ENCODE assay signal across 8 cellular contexts in the genomic region with DNA sequence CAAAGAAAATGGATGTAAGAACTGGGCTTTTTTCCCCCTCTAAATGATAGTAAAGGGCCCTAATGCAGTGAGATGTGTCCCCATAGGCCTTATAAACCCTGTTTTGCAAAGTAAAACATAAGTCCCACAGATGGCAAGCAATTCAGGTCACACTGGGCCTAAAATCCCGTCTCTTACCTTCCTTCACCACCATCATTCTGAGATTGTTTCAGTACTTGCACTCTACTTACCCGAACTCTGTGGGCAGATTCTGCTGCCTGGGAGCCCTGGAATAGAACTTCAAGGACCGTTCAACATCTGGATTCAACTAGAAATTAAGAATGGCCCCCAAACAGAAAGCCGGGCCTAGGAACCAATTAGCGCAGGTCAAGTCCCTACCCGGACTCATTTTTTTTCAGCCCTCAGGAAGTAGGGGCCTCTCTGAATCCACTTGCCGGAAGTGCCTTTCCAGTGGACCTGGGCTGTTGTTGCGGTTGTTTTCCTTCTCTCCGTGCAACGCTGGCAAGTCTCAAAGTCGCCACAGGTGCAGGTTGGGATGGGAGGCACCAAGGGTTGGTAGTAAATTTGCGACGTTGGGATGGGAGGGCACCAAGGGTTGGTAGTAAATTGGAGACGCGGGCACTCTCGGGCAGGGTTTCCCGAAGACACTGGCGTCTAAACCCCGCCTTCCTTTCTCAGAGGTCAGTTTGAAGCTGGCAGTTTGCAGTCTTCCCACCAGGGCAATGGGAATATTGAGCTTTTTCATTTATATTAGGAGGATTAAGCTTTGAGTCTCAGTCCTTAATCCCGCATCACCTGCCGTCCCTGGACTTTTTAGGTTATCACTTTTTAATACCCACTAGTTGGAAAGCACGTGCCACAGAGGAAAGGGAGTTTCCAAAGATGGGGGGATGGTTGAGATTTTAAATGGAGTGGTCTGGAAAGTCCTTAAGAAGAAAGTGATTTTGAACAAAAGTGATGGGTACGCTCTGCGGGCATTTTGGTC. TPM values are rescaled to one million over a fixed set of nuclear protein-coding genes. Genes with fewer than 3 reads are reported as not detected.
DNase-seq lines count a peak whose midpoint lies in the region; ATAC-seq and TF ChIP-seq lines count a peak whose summit lies in the region.

A gene with protein sequence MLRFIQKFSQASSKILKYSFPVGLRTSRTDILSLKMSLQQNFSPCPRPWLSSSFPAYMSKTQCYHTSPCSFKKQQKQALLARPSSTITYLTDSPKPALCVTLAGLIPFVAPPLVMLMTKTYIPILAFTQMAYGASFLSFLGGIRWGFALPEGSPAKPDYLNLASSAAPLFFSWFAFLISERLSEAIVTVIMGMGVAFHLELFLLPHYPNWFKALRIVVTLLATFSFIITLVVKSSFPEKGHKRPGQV (plus strand): TSS at position 429 of the 985 bp plus-strand sequence. CDS start 2,888 bp downstream, outside the sequence.

- no peak for ATAC-seq in naive thymus-derived CD8-positive, alpha-beta T cell
- peak; percentile 30 to 32 for ATAC-seq in stimulated activated naive B cell treated with anti-CD40 and anti-IgM and Interleukin-4, amounts not matched to agents 10 μg/mL and 1 μg/mL and 100 μg/mL, for 72 hours (replicated peaks)
- ATAC-seq in GM18870 (IDR thresholded peaks at IDR 0.05; ENCODE audit: unreplicated experiment) = no peak

- H3K4me1 Mint-ChIP-seq in activated T-helper 1 cell treated with anti-CD3 and anti-CD28 coated beads, Interleukin-12 subunit alpha, Interleukin-12 subunit beta, Interleukin-2, Interleukin-4 antibody, amounts not matched to agents 30 ng/mL and 10 ng/mL and 1 ng/mL, durations not matched to agents 14 hours and 24 hours and 36 hours (ENCODE audit: low read depth) = peaks cover 19% of the 10 kb centered on the region
- H3K4me1 Mint-ChIP-seq in naive thymus-derived CD8-positive, alpha-beta T cell = peaks cover 19 to 59% (median 49%) of the 10 kb centered on the region in 4 donors
- H3K4me1 Mint-ChIP-seq in stimulated activated naive B cell treated with anti-CD40 and anti-IgM and Interleukin-4, amounts not matched to agents 10 μg/mL and 1 μg/mL and 100 μg/mL, for 72 hours = peaks cover 7 to 39% of the 10 kb centered on the region in 2 donors

- peaks cover 16% of the 10 kb centered on the region for H3K36me3 Mint-ChIP-seq in activated T-helper 1 cell treated with anti-CD3 and anti-CD28 coated beads, Interleukin-12 subunit alpha, Interleukin-12 subunit beta, Interleukin-2, Interleukin-4 antibody, amounts not matched to agents 30 ng/mL and 10 ng/mL and 1 ng/mL, durations not matched to agents 14 hours and 24 hours and 36 hours (ENCODE audit: low read depth)
- peaks cover 2 to 17% (median 4%) of the 10 kb centered on the region in 3 donors for H3K36me3 Mint-ChIP-seq in naive thymus-derived CD8-positive, alpha-beta T cell
- peaks cover 21 to 39% of the 10 kb centered on the region in 2 donors for H3K36me3 Mint-ChIP-seq in stimulated activated naive B cell treated with anti-CD40 and anti-IgM and Interleukin-4, amounts not matched to agents 10 μg/mL and 1 μg/mL and 100 μg/mL, for 72 hours

- intact Hi-C loops in activated T-helper 1 cell treated with anti-CD3 and anti-CD28 coated beads, Interleukin-12 subunit alpha, Interleukin-12 subunit beta, Interleukin-2, Interleukin-4 antibody, amounts not matched to agents 30 ng/mL and 10 ng/mL and 1 ng/mL, durations not matched to agents 14 hours and 24 hours and 36 hours (cut with micrococcal nuclease) = loop anchor here (1.0 to 10.0 kb wide), 18 partner anchors 33 to 1056 kb away; a partner anchor contains a TSS

- POLR2A ChIA-PET in naive thymus-derived CD8-positive, alpha-beta T cell (lab: Charles Lee) = interaction anchor here (0.6 to 2.1 kb wide), 7 partner anchors 104 to 1032 kb away, joined by 3 to 23 read pairs (median 4); a partner anchor contains a TSS

- no peaks in the 10 kb centered on the region for H3K9me3 Mint-ChIP-seq in activated T-helper 1 cell treated with anti-CD3 and anti-CD28 coated beads, Interleukin-12 subunit alpha, Interleukin-12 subunit beta, Interleukin-2, Interleukin-4 antibody, amounts not matched to agents 30 ng/mL and 10 ng/mL and 1 ng/mL, durations not matched to agents 14 hours and 24 hours and 36 hours
- H3K9me3 Mint-ChIP-seq in naive thymus-derived CD8-positive, alpha-beta T cell = no peaks in the 10 kb centered on the region
- no peaks in the 10 kb centered on the region for H3K9me3 Mint-ChIP-seq in stimulated activated naive B cell treated with anti-CD40 and anti-IgM and Interleukin-4, amounts not matched to agents 10 μg/mL and 1 μg/mL and 100 μg/mL, for 72 hours

- H3K27me3 Mint-ChIP-seq in activated T-helper 1 cell treated with anti-CD3 and anti-CD28 coated beads, Interleukin-12 subunit alpha, Interleukin-12 subunit beta, Interleukin-2, Interleukin-4 antibody, amounts not matched to agents 30 ng/mL and 10 ng/mL and 1 ng/mL, durations not matched to agents 14 hours and 24 hours and 36 hours (ENCODE audit: insufficient read depth) = no peaks in the 10 kb centered on the region
- H3K27me3 Mint-ChIP-seq in naive thymus-derived CD8-positive, alpha-beta T cell = no peaks in the 10 kb centered on the region
- H3K27me3 Mint-ChIP-seq in stimulated activated naive B cell treated with anti-CD40 and anti-IgM and Interleukin-4, amounts not matched to agents 10 μg/mL and 1 μg/mL and 100 μg/mL, for 72 hours = no peaks in the 10 kb centered on the region

- peak; percentile 28 for TF ChIP-seq CTCF in fibroblast of mammary gland (conservative IDR thresholded peaks at IDR 0.05; ENCODE audit: control insufficient read depth, insufficient read depth, low read depth, low read length)

- peak within 1 kb of the TSS; percentile 99 for H3K27ac Mint-ChIP-seq in activated T-helper 1 cell treated with anti-CD3 and anti-CD28 coated beads, Interleukin-12 subunit alpha, Interleukin-12 subunit beta, Interleukin-2, Interleukin-4 antibody, amounts not matched to agents 30 ng/mL and 10 ng/mL and 1 ng/mL, durations not matched to agents 14 hours and 24 hours and 36 hours
- H3K27ac Mint-ChIP-seq in naive thymus-derived CD8-positive, alpha-beta T cell = peak within 1 kb of the TSS; percentile 99 to 100 (median 99)
- peak within 1 kb of the TSS; percentile 98 for H3K27ac Mint-ChIP-seq in stimulated activated naive B cell treated with anti-CD40 and anti-IgM and Interleukin-4, amounts not matched to agents 10 μg/mL and 1 μg/mL and 100 μg/mL, for 72 hours

- H3K4me3 Mint-ChIP-seq in activated T-helper 1 cell treated with anti-CD3 and anti-CD28 coated beads, Interleukin-12 subunit alpha, Interleukin-12 subunit beta, Interleukin-2, Interleukin-4 antibody, amounts not matched to agents 30 ng/mL and 10 ng/mL and 1 ng/mL, durations not matched to agents 14 hours and 24 hours and 36 hours = peak within 1 kb of the TSS; percentile 99
- H3K4me3 Mint-ChIP-seq in naive thymus-derived CD8-positive, alpha-beta T cell = peak within 1 kb of the TSS; percentile 93 to 100 (median 99)
- H3K4me3 Mint-ChIP-seq in stimulated activated naive B cell treated with anti-CD40 and anti-IgM and Interleukin-4, amounts not matched to agents 10 μg/mL and 1 μg/mL and 100 μg/mL, for 72 hours = peak within 1 kb of the TSS; percentile 96 to 99

- H3K4me3 ChIP-seq in fibroblast of mammary gland (ENCODE audit: control insufficient read depth, low read depth, low read length) = peak within 1 kb of the TSS; percentile 96

- DNase-seq in GM03348 (ENCODE audit: low spot score) = peak; percentile 87
- peak; percentile 90 for DNase-seq in LoVo (ENCODE audit: low spot score)
- peak; percentile 91 for DNase-seq in RPMI8226
- DNase-seq in activated T-helper 1 cell treated with anti-CD3 and anti-CD28 coated beads, Interleukin-12 subunit alpha, Interleukin-12 subunit beta, Interleukin-2, Interleukin-4 antibody, amounts not matched to agents 30 ng/mL and 10 ng/mL and 1 ng/mL, durations not matched to agents 14 hours and 24 hours and 36 hours (ENCODE audit: low spot score) = peak; percentile 74
- peak; percentile 91 for DNase-seq in fibroblast of mammary gland (ENCODE audit: low read depth)
- peak; percentile 42 to 91 (median 78) for DNase-seq in naive thymus-derived CD8-positive, alpha-beta T cell
- DNase-seq in stimulated activated naive B cell treated with anti-CD40 and anti-IgM and Interleukin-4, amounts not matched to agents 10 μg/mL and 1 μg/mL and 100 μg/mL, for 72 hours = peak; percentile 78

RNA-seq across cellular contexts. Expression of the gene that starts here (rescaled TPM):
- 30.0 and 33.0 TPM in 2 replicates for total RNA-seq in activated T-helper 1 cell treated with anti-CD3 and anti-CD28 coated beads, Interleukin-12 subunit alpha, Interleukin-12 subunit beta, Interleukin-2, Interleukin-4 antibody, amounts not matched to agents 30 ng/mL and 10 ng/mL and 1 ng/mL, durations not matched to agents 14 hours and 24 hours and 36 hours
- 10 to 100 TPM; 23.9 to 29.1 TPM for total RNA-seq in naive thymus-derived CD8-positive, alpha-beta T cell
- polyA plus RNA-seq in naive thymus-derived CD8-positive, alpha-beta T cell = 10 to 100 TPM; 43.5 to 59.4 (median 56.0) TPM

Comparison
In these comparisons a context has a peak if more than half of its experiments do, and no peak if none do; other contexts are left out.
1. ATAC-seq: peak in stimulated activated naive B cell treated with anti-CD40 and anti-IgM and Interleukin-4, amounts not matched to agents 10 μg/mL and 1 μg/mL and 100 μg/mL, for 72 hours (2 of 2); none in naive thymus-derived CD8-positive, alpha-beta T cell (0 of 2) and GM18870 (single experiment).
2. Peak in every context shown above with its lines, with median percentiles within 50 percentile points of each other: DNase-seq, H3K27ac Mint-ChIP-seq and H3K4me3 Mint-ChIP-seq.